ENCODE assay signal across 21 cellular contexts in the genomic region with DNA sequence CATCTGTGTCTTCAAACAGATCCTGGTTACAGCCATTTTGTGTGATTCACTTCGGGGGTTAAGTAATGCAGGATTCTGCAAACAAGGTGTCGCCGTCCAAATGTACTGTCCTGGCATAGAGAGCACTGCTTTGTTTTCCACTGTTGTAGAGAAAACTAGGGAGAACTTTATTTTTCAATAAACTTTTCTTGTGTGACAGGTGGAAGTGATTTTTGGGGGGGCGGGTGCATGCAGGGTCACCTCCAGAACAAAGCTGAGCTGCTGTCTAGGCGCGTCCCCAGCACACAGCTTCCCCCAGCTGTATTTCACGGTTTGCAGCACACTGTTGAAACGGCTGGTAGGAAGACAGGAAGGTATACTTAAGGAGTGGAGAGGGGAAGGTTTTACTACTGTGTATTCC.
"Had no signal": no experiment of that assay in that cellular context is flagged by ENCODE, and none has a peak within 500 bp of the region (broad histone marks: within the 10 kb centered on the region; RNA-seq: fewer than 3 reads in every experiment).

No MANE protein-coding gene starts in this region.

- H3K27me3 ChIP-seq: adrenal gland, ascending aorta, brain microvascular endothelial cell, dorsolateral prefrontal cortex, esophagus squamous epithelium, gastrocnemius medialis, tibial artery had no signal

- H3K27ac Mint-ChIP-seq: activated CD4-positive, alpha-beta memory T cell treated with anti-CD3 and anti-CD28 coated beads, Interleukin-2, amount 10 ng/mL, durations not matched to agents 7 days and 5 days; activated CD8-positive, alpha-beta memory T cell treated with anti-CD3 and anti-CD28 coated beads, Interleukin-2, amount 10 ng/mL, durations not matched to agents 7 days and 5 days; activated naive CD4-positive, alpha-beta T cell treated with anti-CD3 and anti-CD28 coated beads, Interleukin-2, amount 50 U/mL, for 72 hours; activated T-helper 17 cell treated with anti-CD3 and anti-CD28 coated beads, Interleukin-2, amount 50 U/mL, for 72 hours had no signal

- H3K36me3 Mint-ChIP-seq: activated CD8-positive, alpha-beta memory T cell treated with anti-CD3 and anti-CD28 coated beads, Interleukin-2, amount 10 ng/mL, durations not matched to agents 7 days and 5 days; activated naive CD4-positive, alpha-beta T cell treated with anti-CD3 and anti-CD28 coated beads, Interleukin-2, amount 50 U/mL, for 72 hours had no signal

- H3K36me3 ChIP-seq: adrenal gland, ascending aorta, brain microvascular endothelial cell, gastrocnemius medialis had no signal

- ATAC-seq: activated CD8-positive, alpha-beta memory T cell treated with anti-CD3 and anti-CD28 coated beads, Interleukin-2, amount 10 ng/mL, durations not matched to agents 7 days and 5 days; activated naive CD4-positive, alpha-beta T cell treated with anti-CD3 and anti-CD28 coated beads, Interleukin-2, amount 50 U/mL, for 72 hours; activated T-helper 17 cell treated with anti-CD3 and anti-CD28 coated beads, Interleukin-2, amount 50 U/mL, for 72 hours; gastrocnemius medialis; mucosa of descending colon; stimulated activated naive CD8-positive, alpha-beta T cell treated with anti-CD3 and anti-CD28 coated beads, Interleukin-15, Interleukin-2, amounts not matched to agents 100 U/mL and 50 U/mL, for 24 hours had no signal

- FAIRE-seq: colon, islet of Langerhans had no signal

- DNase-seq: activated CD4-positive, alpha-beta memory T cell treated with anti-CD3 and anti-CD28 coated beads, Interleukin-2, amount 10 ng/mL, durations not matched to agents 7 days and 5 days; activated CD4-positive, alpha-beta T cell treated with anti-CD3 and anti-CD28 coated beads for 48 hours; activated CD4-positive, CD25-positive, alpha-beta regulatory T cell; activated CD8-positive, alpha-beta memory T cell treated with anti-CD3 and anti-CD28 coated beads, Interleukin-2, amount 10 ng/mL, durations not matched to agents 7 days and 5 days; adrenal gland; brain microvascular endothelial cell; esophagus squamous epithelium; gastrocnemius medialis; mesenchymal stem cell; mucosa of descending colon; stimulated activated CD4-positive, alpha-beta T cell treated with anti-CD3 and anti-CD28 coated beads, Interleukin-4, amount 100 ng/mL, for 24 hours; stimulated activated naive CD8-positive, alpha-beta T cell treated with anti-CD3 and anti-CD28 coated beads, Interleukin-15, Interleukin-2, amounts not matched to agents 100 U/mL and 50 U/mL, for 24 hours; T1000 had no signal

- H3K27me3 Mint-ChIP-seq: activated CD4-positive, alpha-beta memory T cell treated with anti-CD3 and anti-CD28 coated beads, Interleukin-2, amount 10 ng/mL, durations not matched to agents 7 days and 5 days; activated CD8-positive, alpha-beta memory T cell treated with anti-CD3 and anti-CD28 coated beads, Interleukin-2, amount 10 ng/mL, durations not matched to agents 7 days and 5 days; activated T-helper 17 cell treated with anti-CD3 and anti-CD28 coated beads, Interleukin-2, amount 50 U/mL, for 72 hours; central memory CD8-positive, alpha-beta T cell had no signal

- H3K9me3 ChIP-seq: adrenal gland, ascending aorta, esophagus squamous epithelium, gastrocnemius medialis, mucosa of descending colon, tibial artery had no signal

- H3K4me3 ChIP-seq: adrenal gland, ascending aorta, dorsolateral prefrontal cortex, esophagus squamous epithelium, gastrocnemius medialis, mucosa of descending colon, tibial artery had no signal

- H3K9me3 Mint-ChIP-seq: activated CD4-positive, alpha-beta memory T cell treated with anti-CD3 and anti-CD28 coated beads, Interleukin-2, amount 10 ng/mL, durations not matched to agents 7 days and 5 days; activated naive CD4-positive, alpha-beta T cell treated with anti-CD3 and anti-CD28 coated beads, Interleukin-2, amount 50 U/mL, for 72 hours; activated T-helper 17 cell treated with anti-CD3 and anti-CD28 coated beads, Interleukin-2, amount 50 U/mL, for 72 hours; central memory CD8-positive, alpha-beta T cell had no signal

- H3K4me1 ChIP-seq: adrenal gland, ascending aorta, esophagus squamous epithelium, gastrocnemius medialis, tibial artery had no signal

- H3K27ac ChIP-seq: adrenal gland, ascending aorta, brain microvascular endothelial cell, dorsolateral prefrontal cortex, esophagus squamous epithelium, gastrocnemius medialis, tibial artery had no signal

- H3K4me1 Mint-ChIP-seq: activated CD4-positive, alpha-beta memory T cell treated with anti-CD3 and anti-CD28 coated beads, Interleukin-2, amount 10 ng/mL, durations not matched to agents 7 days and 5 days; activated T-helper 17 cell treated with anti-CD3 and anti-CD28 coated beads, Interleukin-2, amount 50 U/mL, for 72 hours; central memory CD8-positive, alpha-beta T cell had no signal

- H3K4me3 Mint-ChIP-seq: activated CD4-positive, alpha-beta memory T cell treated with anti-CD3 and anti-CD28 coated beads, Interleukin-2, amount 10 ng/mL, durations not matched to agents 7 days and 5 days; activated CD8-positive, alpha-beta memory T cell treated with anti-CD3 and anti-CD28 coated beads, Interleukin-2, amount 10 ng/mL, durations not matched to agents 7 days and 5 days; activated T-helper 17 cell treated with anti-CD3 and anti-CD28 coated beads, Interleukin-2, amount 50 U/mL, for 72 hours; central memory CD8-positive, alpha-beta T cell had no signal
